In genomic region chr3:4710191-4710590, GRCh38 we compare ENCODE assay signal across 19 cellular contexts.
"Had no signal": no experiment of that assay in that cellular context is flagged by ENCODE, and none has a peak within 500 bp of the region (broad histone marks: within the 10 kb centered on the region; RNA-seq: fewer than 3 reads in every experiment).

No MANE protein-coding gene starts in this region.

- DNase-seq: KBM-7, MG63, NCI-H1092 treated with DMSO at 0.1 percent for 48 hours, NCI-H1436, NCI-H187, NCI-H2029, NCI-H2081 treated with DMSO at 0.1 percent for 48 hours, NCI-H2171, NCI-H226, NCI-H446, NCI-H510A, NCI-H524 treated with DMSO at 0.1 percent for 48 hours, NCI-H69, NCI-H774, Right ventricle myocardium superior, RPMI8226, SK-N-SH, SW 1271, T-cell had no signal

- H3K36me3 ChIP-seq: MG63 had no signal

- H3K4me2 ChIP-seq: SK-N-SH had no signal

- H3K9ac ChIP-seq: SK-N-SH had no signal

- H3K4me3 ChIP-seq: MG63 had no signal

- H3K9me3 ChIP-seq: MG63, SK-N-SH had no signal

- ATAC-seq: T-cell had no signal

- H3K27me3 ChIP-seq: MG63 had no signal
